In the genomic region with DNA sequence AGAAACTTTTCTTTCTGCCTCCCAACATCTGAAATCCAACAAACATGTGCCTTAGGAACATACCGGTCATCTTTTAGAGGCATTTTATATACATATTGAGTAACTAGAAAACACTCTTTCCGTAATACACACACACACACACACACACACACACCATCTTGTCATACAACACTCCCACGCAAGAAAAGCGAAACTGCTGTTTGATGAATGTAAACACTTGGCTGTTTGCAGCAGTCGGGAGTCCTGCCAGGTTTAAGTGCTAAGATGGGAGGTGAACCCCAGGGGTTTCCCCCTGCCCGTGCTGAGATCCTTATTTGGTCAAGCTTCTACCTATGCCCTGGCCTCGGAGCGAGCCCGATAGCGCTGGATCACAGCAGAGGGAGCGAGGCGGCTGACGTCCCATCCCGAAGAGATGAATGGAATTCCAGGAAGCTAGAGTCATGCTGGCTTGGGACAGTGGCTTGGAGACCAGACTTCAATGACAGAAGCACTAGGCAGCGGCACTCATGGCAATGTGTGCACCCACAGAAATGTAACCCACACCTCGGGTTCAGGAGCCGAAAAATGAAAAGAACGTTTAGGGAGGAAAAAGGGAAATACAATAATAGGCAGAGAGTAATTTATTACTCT, we compare ENCODE assay signal across 8 cellular contexts. TPM values are rescaled to one million over a fixed set of nuclear protein-coding genes. Genes with fewer than 3 reads are reported as not detected.
A peak's percentile ranks its signal among the peaks of the same experiment; 100 is the strongest.
DNase-seq lines count a peak whose midpoint lies in the region; ATAC-seq and TF ChIP-seq lines count a peak whose summit lies in the region.

No MANE protein-coding gene starts in this region.

- no peak overlapping the region for H2BK20ac ChIP-seq in H9 (ENCODE audit: low read depth, low read length, poor library complexity, severe bottlenecking)

- H3K14ac ChIP-seq in H9 (ENCODE audit: insufficient read depth, low read length), result peak overlapping the region; percentile 82; the same call in 1 of the 2 replicates

- H3K4me3 Mint-ChIP-seq in H9 (peak overlapping the region; percentile 90 to 91), progenitor cell of endocrine pancreas (ENCODE audit: low read depth) (peak overlapping the region; percentile 67)

- TF ChIP-seq CTCF in AG04449 (IDR thresholded peaks at IDR 0.05; ENCODE audit: insufficient read depth, low read length, missing control alignments) (no peak), H9 (conservative IDR thresholded peaks at IDR 0.05) (no peak), progenitor cell of endocrine pancreas (IDR thresholded peaks at IDR 0.05; ENCODE audit: unreplicated experiment) (no peak)

- H3K4ac ChIP-seq in H9 (ENCODE audit: low read depth, low read length), result peak overlapping the region; percentile 50; the same call in 1 of the 2 replicates

- H2BK5ac ChIP-seq in H9 (ENCODE audit: insufficient read length, low read length), result no peak overlapping the region

- peak overlapping the region; percentile 85 for H3T11ph ChIP-seq in H9 (ENCODE audit: low read length)

- intact Hi-C loops in left cardiac atrium (cut with DNase I), result loop anchor here (2.0 to 10.0 kb wide), 6 partner anchors 89 to 762 kb away; no protein-coding TSS in a partner anchor

- ATAC-seq in left cardiac atrium (peak; percentile 62 to 64), GM18909 (IDR thresholded peaks at IDR 0.05; ENCODE audit: poor library complexity, unreplicated experiment) (no peak), HG03097 (IDR thresholded peaks at IDR 0.05; ENCODE audit: low FRiP score, unreplicated experiment) (no peak)

- POLR2A ChIA-PET in AG04449 (lab: Yijun Ruan, JAX), result interaction anchor here (0.5 to 5.5 kb wide), 36 partner anchors 19 to 872 kb away, joined by 3 to 133 read pairs (median 10); no protein-coding TSS in a partner anchor

- H4K91ac ChIP-seq in H9 (ENCODE audit: insufficient read length, low read depth, low read length), result no peak overlapping the region

- WGBS in H9 (ENCODE audit: extremely low coverage, insufficient read length, low lambda C conversion rate), result no CpG with 5 or more reads among the region's 18 CpGs

- H2BK120ac ChIP-seq in H9 (ENCODE audit: low read depth, low read length, poor library complexity, severe bottlenecking), result peak overlapping the region; percentile 98

- H3K4me3 ChIP-seq in AG04449 (ENCODE audit: low read depth, low read length) (peak overlapping the region; percentile 56), adipocyte (ENCODE audit: low read length) (peak overlapping the region; percentile 82)

- no peak overlapping the region for H2BK15ac ChIP-seq in H9 (ENCODE audit: low read depth, low read length)

- H3K36me3 ChIP-seq in adipocyte (ENCODE audit: control insufficient read depth, insufficient read depth, low read length, severe bottlenecking), result peaks cover 19% of the 10 kb centered on the region

- CTCF ChIA-PET in AG04449 (lab: Yijun Ruan, JAX), result interaction anchor here (0.7 to 5.5 kb wide), 38 partner anchors 10 to 881 kb away, joined by 3 to 51 read pairs (median 4); no protein-coding TSS in a partner anchor

- H3K4me1 ChIP-seq in H9 (ENCODE audit: insufficient read depth, low read length) (no peaks in the 10 kb centered on the region; the same call in 1 of the 2 replicates), adipocyte (ENCODE audit: control insufficient read depth, insufficient read depth, low read length) (peaks cover 17% of the 10 kb centered on the region)

- H3K27ac ChIP-seq in H9 (ENCODE audit: insufficient read length, low read depth, low read length), result peak overlapping the region; percentile 6

- H3K79me2 ChIP-seq in H9 (ENCODE audit: insufficient read depth, low read length), result no peaks in the 10 kb centered on the region; the same call in 1 of the 2 replicates

- peak overlapping the region; percentile 90 for H3K18ac ChIP-seq in H9 (ENCODE audit: insufficient read length, low read depth, low read length)

- H2BK12ac ChIP-seq in H9 (ENCODE audit: insufficient read length, low read depth, low read length), result no peak overlapping the region

- H4K5ac ChIP-seq in H9 (ENCODE audit: insufficient read length, low read depth, low read length), result peak overlapping the region; percentile 30

- H3K27me3 ChIP-seq in H9 (ENCODE audit: insufficient read depth, low read length) (no peaks in the 10 kb centered on the region), adipocyte (replicated peaks; ENCODE audit: control insufficient read depth, insufficient read depth, low read length) (no peaks in the 10 kb centered on the region)

- H3K23ac ChIP-seq in H9 (ENCODE audit: insufficient read length, low read depth, low read length), result no peak overlapping the region

- peaks cover 19 to 29% (median 27%) of the 10 kb centered on the region in 3 experiments; a peak in 6 of 7 replicates for H3K36me3 Mint-ChIP-seq in H9 (ENCODE audit: insufficient read depth in 1 of 3, low read depth in 3 of 3)
- peaks cover 5% of the 10 kb centered on the region for H3K36me3 Mint-ChIP-seq in progenitor cell of endocrine pancreas (ENCODE audit: insufficient read depth)

- H3K9ac ChIP-seq in H9 (ENCODE audit: extremely low read depth, insufficient read length, low read length) (peak overlapping the region; percentile 66), adipocyte (ENCODE audit: low read length) (peak overlapping the region; percentile 88)

- DNase-seq in AG04449 (ENCODE audit: low read depth, low spot score) (peak; percentile 95), H9 (peak; percentile 90), adipocyte (ENCODE audit: low read depth) (peak; percentile 88), left cardiac atrium (peak; percentile 82), progenitor cell of endocrine pancreas (ENCODE audit: low spot score, unreplicated experiment) (peak; percentile 30)
- DNase-seq in effector CD4-positive, alpha-beta T cell, result no peak

- H3K4me1 Mint-ChIP-seq in H9 (peaks cover 33 to 44% of the 10 kb centered on the region in 2 experiments), progenitor cell of endocrine pancreas (ENCODE audit: low read depth) (peaks cover 13% of the 10 kb centered on the region)

- H3K9me3 Mint-ChIP-seq in H9, result peaks cover 0 to 5% of the 10 kb centered on the region in 2 experiments; a peak in 2 of 5 replicates
- H3K9me3 Mint-ChIP-seq in progenitor cell of endocrine pancreas (ENCODE audit: low read depth), result no peaks in the 10 kb centered on the region

- H3K27me3 Mint-ChIP-seq in H9 (ENCODE audit: low read depth), result peaks cover 24% of the 10 kb centered on the region
- peaks cover 29% of the 10 kb centered on the region for H3K27me3 Mint-ChIP-seq in progenitor cell of endocrine pancreas

- H4K8ac ChIP-seq in H9 (replicated peaks; ENCODE audit: insufficient read length, low read depth, low read length), result no peak overlapping the region

- no peak overlapping the region for H2AFZ ChIP-seq in H9 (ENCODE audit: low read length)

- H3K9me3 ChIP-seq in H9 (ENCODE audit: control insufficient read depth, low read depth, low read length) (no peaks in the 10 kb centered on the region), adipocyte (ENCODE audit: control insufficient read depth, low read length) (no peaks in the 10 kb centered on the region)

- H3K23me2 ChIP-seq in H9 (ENCODE audit: insufficient read length, low read depth, low read length, poor library complexity, severe bottlenecking), result peaks cover 15% of the 10 kb centered on the region

- H3K79me1 ChIP-seq in H9 (ENCODE audit: insufficient read depth, low read depth, low read length, poor library complexity, severe bottlenecking), result no peaks in the 10 kb centered on the region

- H4K20me1 ChIP-seq in H9 (ENCODE audit: control insufficient read depth, insufficient read depth, insufficient read length), result no peaks in the 10 kb centered on the region

- peak overlapping the region; percentile 90 for H3K4me2 ChIP-seq in H9 (ENCODE audit: insufficient read depth, insufficient read length, low read length)

- H2AK5ac ChIP-seq in H9 (ENCODE audit: insufficient read length, low read length), result peak overlapping the region; percentile 16

- H3K27ac Mint-ChIP-seq in H9 (peak overlapping the region in 2 of 3 experiments; percentile 95 to 99; a peak in 5 of 7 replicates), progenitor cell of endocrine pancreas (peak overlapping the region; percentile 80)

- no peak overlapping the region for H3K56ac ChIP-seq in H9 (ENCODE audit: insufficient read length, low read depth, low read length)

RNA-seq across cellular contexts. Expression of gene THBS1, which starts 1.3 kb away (rescaled TPM):
- 67.7 and 72.1 TPM in 2 replicates for total RNA-seq in H9 (2021)
- 100 to 1,000 TPM in 1 of 2 donors, 10 to 100 TPM in 1; 43.9 to 551 TPM for total RNA-seq in left cardiac atrium
- 22.9 and 34.6 TPM in 2 replicates for total RNA-seq in progenitor cell of endocrine pancreas

Comparison
In these comparisons a context has a peak if more than half of its experiments do, and no peak if none do; other contexts are left out.
1. ATAC-seq: peak in left cardiac atrium (2 of 2); none in GM18909 (single experiment) and HG03097 (single experiment).